In genomic region chr7:26440993-26441636, GRCh38 we compare ENCODE assay signal across 1 cellular context.
TF ChIP-seq lines count a peak whose summit lies in the region.

No MANE protein-coding gene starts in this region.

TF ChIP-seq in HEK293, 187 proteins besides CTCF, POLR2A, EP300 and RAD21 (continued from another document):
- no peak for TF ChIP-seq ZNF26 (tag by site-specific recombination; IDR thresholded peaks at IDR 0.05)
- peak; percentile 92 for TF ChIP-seq TCF7L2 (IDR thresholded peaks at IDR 0.05; ENCODE audit: borderline replicate concordance, low read depth, low read length)
- TF ChIP-seq ZNF239 (tag by site-specific recombination; IDR thresholded peaks at IDR 0.05): no peak
- no peak for TF ChIP-seq ATF2 (tag by site-specific recombination; IDR thresholded peaks at IDR 0.05; ENCODE audit: low read depth)
- TF ChIP-seq ZNF148 (tag by site-specific recombination; IDR thresholded peaks at IDR 0.05; ENCODE audit: borderline replicate concordance): no peak
